ENCODE assay signal across 8 cellular contexts in the genomic region with DNA sequence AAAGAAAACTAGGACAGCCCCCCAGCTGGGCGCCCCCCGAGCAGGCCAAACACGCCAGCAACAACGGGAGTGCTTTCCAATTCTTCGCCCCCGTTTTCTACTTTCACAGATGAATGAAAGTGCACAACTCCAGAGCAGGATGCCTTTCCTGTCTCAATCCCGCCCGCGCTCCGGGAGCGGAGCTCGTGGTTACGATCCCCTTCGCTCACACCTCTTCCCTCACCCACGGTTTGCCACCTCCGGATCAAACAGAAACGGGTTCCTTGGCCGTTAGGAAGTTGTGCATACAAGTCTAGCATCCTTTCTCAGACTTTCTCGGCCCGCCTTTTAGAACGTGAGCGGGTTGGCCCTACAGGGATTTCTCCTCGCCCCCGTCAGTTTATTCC. TPM values are rescaled to one million over a fixed set of nuclear protein-coding genes. Genes with fewer than 3 reads are reported as not detected.
DNase-seq lines count a peak whose midpoint lies in the region; ATAC-seq and TF ChIP-seq lines count a peak whose summit lies in the region.

No MANE protein-coding gene starts in this region.

- no peak overlapping the region for H3K27ac Mint-ChIP-seq in Caco-2 (ENCODE audit: unreplicated experiment)
- no peak overlapping the region for H3K27ac Mint-ChIP-seq in T-cell

- no peaks in the 10 kb centered on the region for H3K9me3 Mint-ChIP-seq in Caco-2 (ENCODE audit: unreplicated experiment)
- no peaks in the 10 kb centered on the region for H3K9me3 Mint-ChIP-seq in T-cell

- CTCF ChIA-PET in Caco-2 (lab: Charles Lee) (interaction anchor here (1.3 kb wide), 1 partner anchor 66 kb away, joined by 3 read pairs; the partner anchor contains the start of gene GDPD1), T-cell (lab: Charles Lee) (interaction anchor here in 1 of 2 donors (1.2 to 1.3 kb wide), 2 partner anchors 8 to 523 kb away, joined by 3 to 5 read pairs; no protein-coding TSS in a partner anchor)

- ATAC-seq in T-cell (replicated peaks in 1 of 4): no peak
- ATAC-seq in activated CD4-positive, CD25-positive, alpha-beta regulatory T cell treated with anti-CD3 and anti-CD28 coated beads, Interleukin-2, amount 50 U/mL, for 24 hours: no peak

- H3K9me3 ChIP-seq in Caco-2 (no peaks in the 10 kb centered on the region), mononuclear cell (ENCODE audit: low read depth, low read length) (no peaks in the 10 kb centered on the region)

- H3K4me1 ChIP-seq in Caco-2: peaks cover 20% of the 10 kb centered on the region
- peaks cover 29% of the 10 kb centered on the region for H3K4me1 ChIP-seq in mononuclear cell (ENCODE audit: insufficient read depth, low read length)

- POLR2A ChIA-PET in Caco-2 (lab: Charles Lee): interaction anchor here (0.6 to 2.1 kb wide), 4 partner anchors 19 to 462 kb away, joined by 3 to 38 read pairs (median 10); partner anchors contain the start of genes SMG8, TEX14 and TRIM37
- POLR2A ChIA-PET in T-cell (lab: Charles Lee): interaction anchor here in 1 of 2 donors (0.6 kb wide), 1 partner anchor 61 kb away, joined by 3 read pairs; no protein-coding TSS in a partner anchor

- H3K4me3 ChIP-seq in Caco-2 (ENCODE audit: low read depth, low read length) (peak overlapping the region; percentile 81), mononuclear cell (ENCODE audit: low read length) (peak overlapping the region; percentile 88)

- no peaks in the 10 kb centered on the region for H3K36me3 ChIP-seq in Caco-2 (ENCODE audit: control insufficient read depth, insufficient read depth, low read length)

- H3K4me1 Mint-ChIP-seq in Caco-2 (ENCODE audit: low read depth, unreplicated experiment) (peaks cover 31% of the 10 kb centered on the region), T-cell (peaks cover 19 to 48% (median 44%) of the 10 kb centered on the region in 3 donors)

- TSS peak; percentile 44 for BruUV-seq in Caco-2 (replicated peaks; lab: Mats Ljungman, UMichigan)

- intact Hi-C loops in Caco-2 (cut with micrococcal nuclease; ENCODE audit: unreplicated experiment): loop anchor here (2.0 kb wide), 1 partner anchor 636 kb away; no protein-coding TSS in a partner anchor

- TF ChIP-seq CTCF in Caco-2 (IDR thresholded peaks at IDR 0.05; ENCODE audit: insufficient read depth in 1 of 2, low read depth in 1 of 2, low read length in 1 of 2, severe bottlenecking in 1 of 2, unreplicated experiment in 1 of 2): no peak

- peaks cover 7% of the 10 kb centered on the region for H3K36me3 Mint-ChIP-seq in Caco-2 (ENCODE audit: insufficient read depth, unreplicated experiment)
- H3K36me3 Mint-ChIP-seq in T-cell: no peaks in the 10 kb centered on the region

- no peaks in the 10 kb centered on the region for H3K27me3 ChIP-seq in Caco-2 (replicated peaks; ENCODE audit: control insufficient read depth, insufficient read depth, low read length)
- H3K27me3 ChIP-seq in mononuclear cell (ENCODE audit: insufficient read depth, low read length): no peaks in the 10 kb centered on the region

- H3K27me3 Mint-ChIP-seq in Caco-2 (ENCODE audit: insufficient read depth, unreplicated experiment) (no peaks in the 10 kb centered on the region), T-cell (no peaks in the 10 kb centered on the region)

- no peak overlapping the region for H3K4me3 Mint-ChIP-seq in Caco-2 (ENCODE audit: unreplicated experiment)
- no peak overlapping the region for H3K4me3 Mint-ChIP-seq in T-cell

- DNase-seq in Caco-2: peak in 1 of 2 experiments; percentile 58
- peak; percentile 59 for DNase-seq in HS-27A (ENCODE audit: low read depth)
- peak in 18 of 34 experiments; percentile 1 to 37 (median 11) for DNase-seq in T-cell
- DNase-seq in effector CD4-positive, alpha-beta T cell: peak; percentile 17
- DNase-seq in superior temporal gyrus (ENCODE audit: extremely low spot score): peak; percentile 53
- no peak for DNase-seq in middle frontal gyrus (ENCODE audit: extremely low spot score, low spot score)

RNA-seq across cellular contexts. Expression of gene SKA2, which starts 0.7 kb away (rescaled TPM):
- total RNA-seq in Caco-2 (2022) (119 TPM in 2 replicates), T-cell (10 to 100 TPM; 12.4 to 15.6 (median 15.2) TPM), mononuclear cell (6.3 TPM)

RNA-seq across cellular contexts. Expression of gene PRR11, which starts 1.2 kb away (rescaled TPM):
- total RNA-seq in Caco-2 (2022) (80.2 and 89.9 TPM in 2 replicates), T-cell (1 to 10 TPM; 1.1 to 3.3 (median 1.8) TPM), mononuclear cell (1.3 TPM)

RNA-seq across cellular contexts. Expression of gene TRIM37, which starts 47.6 kb away (rescaled TPM):
- 37.7 and 44.4 TPM in 2 replicates for total RNA-seq in Caco-2 (2022)
- 10 to 100 TPM; 17.9 to 26.4 (median 24.1) TPM for total RNA-seq in T-cell
- 26.0 TPM for total RNA-seq in mononuclear cell

RNA-seq across cellular contexts. Expression of gene SMG8, which starts 55.5 kb away (rescaled TPM):
- total RNA-seq in Caco-2 (2022): 18.9 and 21.1 TPM in 2 replicates
- total RNA-seq in T-cell: 10 to 100 TPM in 4 of 5 donors, 1 to 10 TPM in 1; 8.5 to 17.4 (median 16.5) TPM
- 11.9 TPM for total RNA-seq in mononuclear cell

Comparison
In these comparisons a context has a peak if more than half of its experiments do, and no peak if none do; other contexts are left out.
1. RNA of gene PRR11, which starts 1.2 kb away (total RNA-seq): 80.2 to 89.9 TPM in Caco-2; 1.1 to 3.3 TPM in T-cell and 1.3 TPM in mononuclear cell (single experiment); every median in the first group is over 10 times any median in the second.